Comparison of ENCODE assay signal across 17 cellular contexts in genomic region chr2:109225170-109225775, GRCh38.
DNase-seq lines count a peak whose midpoint lies in the region; ATAC-seq and TF ChIP-seq lines count a peak whose summit lies in the region.
"Had no signal": no experiment of that assay in that cellular context is flagged by ENCODE, and none has a peak within 500 bp of the region (broad histone marks: within the 10 kb centered on the region; RNA-seq: fewer than 3 reads in every experiment).

No MANE protein-coding gene starts in this region.

- peak; percentile 7 for DNase-seq in activated CD8-positive, alpha-beta memory T cell treated with anti-CD3 and anti-CD28 coated beads, Interleukin-2, amount 10 ng/mL, durations not matched to agents 7 days and 5 days
- no peak for DNase-seq in activated CD8-positive, alpha-beta memory T cell treated with anti-CD3 and anti-CD28 coated beads, Interleukin-2, amount 50 U/mL, for 4 hours
- DNase-seq in GM12865 (ENCODE audit: low read depth) (peak; percentile 57), RPMI8226 (peak; percentile 74), testis (no peak)
- DNase-seq: C1 segment of cervical spinal cord, COR-L47, DMS153, DND-41, GDM1, GM23248 had no signal

- peaks cover 3% of the 10 kb centered on the region for H3K4me1 Mint-ChIP-seq in activated CD8-positive, alpha-beta memory T cell treated with anti-CD3 and anti-CD28 coated beads, Interleukin-2, amount 10 ng/mL, durations not matched to agents 7 days and 5 days

- CTCF ChIA-PET in activated CD8-positive, alpha-beta memory T cell treated with anti-CD3 and anti-CD28 coated beads, Interleukin-2, amount 10 ng/mL, durations not matched to agents 7 days and 5 days (lab: Charles Lee), result interaction anchor here (1.4 to 1.5 kb wide), 2 partner anchors 9 to 12 kb away, joined by 3 to 4 read pairs; no protein-coding TSS in a partner anchor

- no peaks in the 10 kb centered on the region for H3K9me3 Mint-ChIP-seq in activated CD8-positive, alpha-beta memory T cell treated with anti-CD3 and anti-CD28 coated beads, Interleukin-2, amount 10 ng/mL, durations not matched to agents 7 days and 5 days (ENCODE audit: low read depth)
- H3K9me3 Mint-ChIP-seq: CD8-positive, alpha-beta T cell had no signal

- peaks cover 71% of the 10 kb centered on the region for H3K27me3 Mint-ChIP-seq in activated CD8-positive, alpha-beta memory T cell treated with anti-CD3 and anti-CD28 coated beads, Interleukin-2, amount 10 ng/mL, durations not matched to agents 7 days and 5 days

- ATAC-seq in activated CD8-positive, alpha-beta memory T cell treated with anti-CD3 and anti-CD28 coated beads, Interleukin-2, amount 10 ng/mL, durations not matched to agents 7 days and 5 days, result no peak
- ATAC-seq in HG02884 (IDR thresholded peaks at IDR 0.05; ENCODE audit: unreplicated experiment), result no peak
- no peak for ATAC-seq in GM21528 (IDR thresholded peaks at IDR 0.05; ENCODE audit: low FRiP score, unreplicated experiment)
- ATAC-seq: CD8-positive, alpha-beta T cell; HCT116 had no signal

- no peak for TF ChIP-seq CTCF in GM12865 (IDR thresholded peaks at IDR 0.05; ENCODE audit: insufficient read depth, low read depth, low read length, missing control alignments)
- no peak for TF ChIP-seq CTCF in neutrophil (IDR thresholded peaks at IDR 0.05)
- no peak for TF ChIP-seq CTCF in testis (IDR thresholded peaks at IDR 0.05)

- intact Hi-C loops in testis (cut with DNase I; ENCODE audit: low total_unique reads), result no loop called here

- no peak for TF ChIP-seq POLR2A in testis (IDR thresholded peaks at IDR 0.05)

- H3K4me3 ChIP-seq in GM12865 (ENCODE audit: low read depth, low read length), result no peak overlapping the region
- peak overlapping the region; percentile 33 to 50 for H3K4me3 ChIP-seq in neutrophil (ENCODE audit: low read depth in 1 of 2, low read length in 1 of 2)
- no peak overlapping the region for H3K4me3 ChIP-seq in testis
- H3K4me3 ChIP-seq: GM23248 had no signal

- H3K27ac Mint-ChIP-seq in activated CD8-positive, alpha-beta memory T cell treated with anti-CD3 and anti-CD28 coated beads, Interleukin-2, amount 10 ng/mL, durations not matched to agents 7 days and 5 days, result no peak overlapping the region
- H3K27ac Mint-ChIP-seq: CD8-positive, alpha-beta T cell had no signal

- H3K4me3 Mint-ChIP-seq in activated CD8-positive, alpha-beta memory T cell treated with anti-CD3 and anti-CD28 coated beads, Interleukin-2, amount 10 ng/mL, durations not matched to agents 7 days and 5 days, result no peak overlapping the region
- H3K4me3 Mint-ChIP-seq: CD8-positive, alpha-beta T cell had no signal

- H3K4me1 ChIP-seq in neutrophil (ENCODE audit: control insufficient read depth in 1 of 2, insufficient read depth in 1 of 2, low read depth in 1 of 2, low read length in 1 of 2) (peaks cover 86 to 89% of the 10 kb centered on the region in 2 experiments), testis (no peaks in the 10 kb centered on the region)

- H3K9me3 ChIP-seq in neutrophil, result no peaks in the 10 kb centered on the region
- H3K9me3 ChIP-seq in testis, result no peaks in the 10 kb centered on the region

- H3K27ac ChIP-seq in neutrophil (peak overlapping the region; percentile 90), testis (no peak overlapping the region)
- H3K27ac ChIP-seq: 22Rv1, GM23248 had no signal

- H3K36me3 Mint-ChIP-seq in activated CD8-positive, alpha-beta memory T cell treated with anti-CD3 and anti-CD28 coated beads, Interleukin-2, amount 10 ng/mL, durations not matched to agents 7 days and 5 days, result no peaks in the 10 kb centered on the region
- H3K36me3 Mint-ChIP-seq: CD8-positive, alpha-beta T cell had no signal

- no peaks in the 10 kb centered on the region for H3K36me3 ChIP-seq in neutrophil
- H3K36me3 ChIP-seq in testis (ENCODE audit: low read depth, missing control alignments), result no peaks in the 10 kb centered on the region

- WGBS in testis, 2 donors, result 86 to 91% methylated on average over 11 of the region's 11 CpGs

- H3K27me3 ChIP-seq in neutrophil (no peaks in the 10 kb centered on the region), testis (no peaks in the 10 kb centered on the region)

Comparison
In these comparisons a context has a peak if more than half of its experiments do, and no peak if none do; other contexts are left out.
1. DNase-seq: peak in activated CD8-positive, alpha-beta memory T cell treated with anti-CD3 and anti-CD28 coated beads, Interleukin-2, amount 10 ng/mL, durations not matched to agents 7 days and 5 days (single experiment), GM12865 (single experiment) and RPMI8226 (single experiment); none in activated CD8-positive, alpha-beta memory T cell treated with anti-CD3 and anti-CD28 coated beads, Interleukin-2, amount 50 U/mL, for 4 hours (single experiment) and testis (single experiment).
2. H3K4me3 ChIP-seq: peak in neutrophil (2 of 2); none in GM12865 (single experiment) and testis (0 of 2).